8 cellular contexts compared by ENCODE assay signal in genomic region chr17:80034977-80035686, GRCh38. TPM values are rescaled to one million over a fixed set of nuclear protein-coding genes. Genes with fewer than 3 reads are reported as not detected.
DNase-seq lines count a peak whose midpoint lies in the region; ATAC-seq and TF ChIP-seq lines count a peak whose summit lies in the region.

No MANE protein-coding gene starts in this region.

- H3K27me3 ChIP-seq in HUES64 (ENCODE audit: insufficient read depth, low read length) (no peaks in the 10 kb centered on the region), esophagus (ENCODE audit: control insufficient read depth in 1 of 2, insufficient read depth in 2 of 2, low read length in 2 of 2) (no peaks in the 10 kb centered on the region), vagina (no peaks in the 10 kb centered on the region)

- peak overlapping the region; percentile 13 for H3K4me3 ChIP-seq in GM12875 (ENCODE audit: low read depth, low read length)
- peak overlapping the region; percentile 87 for H3K4me3 ChIP-seq in HUES64 (ENCODE audit: low read length)
- peak overlapping the region; percentile 72 to 91 for H3K4me3 ChIP-seq in esophagus (ENCODE audit: low read depth in 1 of 2, low read length in 2 of 2)
- peak overlapping the region; percentile 71 to 86 for H3K4me3 ChIP-seq in vagina

- TF ChIP-seq POLR2A in vagina (IDR thresholded peaks at IDR 0.05): no peak

- no peaks in the 10 kb centered on the region for H3K9me3 Mint-ChIP-seq in activated CD8-positive, alpha-beta memory T cell treated with anti-CD3 and anti-CD28 coated beads, Interleukin-2, amount 10 ng/mL, durations not matched to agents 7 days and 5 days (ENCODE audit: low read depth)
- H3K9me3 Mint-ChIP-seq in nephron: no peaks in the 10 kb centered on the region

- CTCF ChIA-PET in activated CD8-positive, alpha-beta memory T cell treated with anti-CD3 and anti-CD28 coated beads, Interleukin-2, amount 10 ng/mL, durations not matched to agents 7 days and 5 days (lab: Charles Lee): interaction anchor here (0.9 to 3.5 kb wide), 4 partner anchors 25 to 66 kb away, joined by 3 to 16 read pairs (median 4); partner anchors contain the start of gene GAA

- H3K27me3 Mint-ChIP-seq in activated CD8-positive, alpha-beta memory T cell treated with anti-CD3 and anti-CD28 coated beads, Interleukin-2, amount 10 ng/mL, durations not matched to agents 7 days and 5 days: peaks cover 35% of the 10 kb centered on the region
- no peaks in the 10 kb centered on the region for H3K27me3 Mint-ChIP-seq in nephron (ENCODE audit: low read depth)

- WGBS in HUES64: under 1% methylated on average over 50 of the region's 50 CpGs
- WGBS in esophagus, 2 donors: 1% methylated on average over 50 of the region's 50 CpGs

- H3K4me1 Mint-ChIP-seq in activated CD8-positive, alpha-beta memory T cell treated with anti-CD3 and anti-CD28 coated beads, Interleukin-2, amount 10 ng/mL, durations not matched to agents 7 days and 5 days: peaks cover 16% of the 10 kb centered on the region
- H3K4me1 Mint-ChIP-seq in nephron: peaks cover 42% of the 10 kb centered on the region

- H3K27ac Mint-ChIP-seq in activated CD8-positive, alpha-beta memory T cell treated with anti-CD3 and anti-CD28 coated beads, Interleukin-2, amount 10 ng/mL, durations not matched to agents 7 days and 5 days: peak overlapping the region; percentile 19
- peak overlapping the region; percentile 93 to 98 (median 98) for H3K27ac Mint-ChIP-seq in nephron

- ATAC-seq in activated CD8-positive, alpha-beta memory T cell treated with anti-CD3 and anti-CD28 coated beads, Interleukin-2, amount 10 ng/mL, durations not matched to agents 7 days and 5 days: peak; percentile 37
- ATAC-seq in HG03457 (IDR thresholded peaks at IDR 0.05; ENCODE audit: unreplicated experiment): no peak

- H3K9me3 ChIP-seq in HUES64 (ENCODE audit: insufficient read depth, low read depth, low read length) (no peaks in the 10 kb centered on the region), esophagus (ENCODE audit: control insufficient read depth in 2 of 2, insufficient read depth in 1 of 2, low read depth in 1 of 2, low read length in 1 of 2) (no peaks in the 10 kb centered on the region), vagina (no peaks in the 10 kb centered on the region)

- peak overlapping the region; percentile 75 for H3K4me3 Mint-ChIP-seq in activated CD8-positive, alpha-beta memory T cell treated with anti-CD3 and anti-CD28 coated beads, Interleukin-2, amount 10 ng/mL, durations not matched to agents 7 days and 5 days
- peak overlapping the region; percentile 95 to 97 (median 95) for H3K4me3 Mint-ChIP-seq in nephron

- no peaks in the 10 kb centered on the region for H3K36me3 Mint-ChIP-seq in activated CD8-positive, alpha-beta memory T cell treated with anti-CD3 and anti-CD28 coated beads, Interleukin-2, amount 10 ng/mL, durations not matched to agents 7 days and 5 days
- peaks cover 10% of the 10 kb centered on the region for H3K36me3 Mint-ChIP-seq in nephron (ENCODE audit: low read depth)

- TF ChIP-seq CTCF in GM12875 (IDR thresholded peaks at IDR 0.05; ENCODE audit: borderline replicate concordance, insufficient read depth, low read depth, low read length): no peak
- no peak for TF ChIP-seq CTCF in nephron (IDR thresholded peaks at IDR 0.05; ENCODE audit: unreplicated experiment in 3 of 3)
- TF ChIP-seq CTCF in vagina (IDR thresholded peaks at IDR 0.05): no peak

- peak; percentile 75 for DNase-seq in activated CD8-positive, alpha-beta memory T cell treated with anti-CD3 and anti-CD28 coated beads, Interleukin-2, amount 10 ng/mL, durations not matched to agents 7 days and 5 days
- DNase-seq in vagina (ENCODE audit: extremely low spot score in 2 of 2): no peak
- DNase-seq in NCI-H1694 treated with DMSO at 0.1 percent for 48 hours (lab: John Stamatoyannopoulos, UW): no peak

- H3K4me1 ChIP-seq in HUES64 (ENCODE audit: insufficient read depth, low read length) (peaks cover 8% of the 10 kb centered on the region; the same call in 1 of the 2 replicates), esophagus (ENCODE audit: control insufficient read depth in 2 of 2, insufficient read depth in 2 of 2, low read length in 1 of 2) (peaks cover 0 to 17% of the 10 kb centered on the region in 2 donors), vagina (peaks cover 42% of the 10 kb centered on the region)

- H3K9ac ChIP-seq in HUES64 (ENCODE audit: low read depth, low read length): peak overlapping the region; percentile 90

- intact Hi-C loops in vagina (cut with DNase I): no loop called here

- peak overlapping the region; percentile 22; the same call in 1 of the 2 replicates for H3K27ac ChIP-seq in HUES64 (ENCODE audit: low read depth, low read length)
- peak overlapping the region; percentile 68 to 74 for H3K27ac ChIP-seq in esophagus (ENCODE audit: low read depth in 2 of 2, low read length in 1 of 2)
- H3K27ac ChIP-seq in vagina: peak overlapping the region; percentile 88

- H3K36me3 ChIP-seq in HUES64 (ENCODE audit: insufficient read depth, low read length) (peaks cover 5% of the 10 kb centered on the region; the same call in 1 of the 2 replicates), esophagus (ENCODE audit: control insufficient read depth in 2 of 2, insufficient read depth in 2 of 2, low read length in 1 of 2) (no peaks in the 10 kb centered on the region), vagina (no peaks in the 10 kb centered on the region)

RNA-seq across cellular contexts. Expression of gene TBC1D16, which starts 0.5 kb away (rescaled TPM):
- polyA plus RNA-seq in HUES64 (2013, experiment 1 of 2): 40.4 TPM
- polyA plus RNA-seq in HUES64 (2013, experiment 2 of 2): 44.6 TPM
- 1 to 10 TPM; 1.2 to 2.8 TPM for total RNA-seq in activated CD8-positive, alpha-beta memory T cell treated with anti-CD3 and anti-CD28 coated beads, Interleukin-2, amount 10 ng/mL, durations not matched to agents 7 days and 5 days
- 1 to 10 TPM; 2.4 to 3.8 TPM for polyA plus RNA-seq in esophagus
- total RNA-seq in vagina: 18.2 TPM

RNA-seq across cellular contexts. Expression of gene CCDC40, which starts 1.3 kb away (rescaled TPM):
- polyA plus RNA-seq in HUES64 (2013, experiment 1 of 2): 5.9 TPM
- 6.0 TPM for polyA plus RNA-seq in HUES64 (2013, experiment 2 of 2)
- under 1 TPM; 0.20 to 0.84 TPM for total RNA-seq in activated CD8-positive, alpha-beta memory T cell treated with anti-CD3 and anti-CD28 coated beads, Interleukin-2, amount 10 ng/mL, durations not matched to agents 7 days and 5 days
- polyA plus RNA-seq in esophagus: 1 to 10 TPM in 1 of 2 donors, under 1 TPM in 1; 0.48 to 1.3 TPM
- 9.3 TPM for total RNA-seq in vagina

Comparison
In these comparisons a context has a peak if more than half of its experiments do, and no peak if none do; other contexts are left out.
1. H3K4me3 ChIP-seq: peak in every context shown above with its lines; median percentile 87 in HUES64; 82 in esophagus; 78 in vagina; 13 in GM12875.
2. H3K27ac ChIP-seq: peak in every context shown above with its lines; median percentile 88 in vagina; 71 in esophagus; 22 in HUES64.